ENCODE assay signal across 7 cellular contexts in genomic region chr6:73303773-73304172, GRCh38.
DNase-seq lines count a peak whose midpoint lies in the region; ATAC-seq and TF ChIP-seq lines count a peak whose summit lies in the region.
"Not testable (repeated sequence)": the region's sequence is repeated elsewhere in the genome, so short reads cannot be mapped to it uniquely, and the experiment has no call there.

No MANE protein-coding gene starts in this region.

- H3K9me2 ChIP-seq in DOHH2 (replicated peaks; ENCODE audit: control insufficient read depth, low read length); SU-DHL-6 (replicated peaks; ENCODE audit: insufficient read depth, low read length): not testable (repeated sequence)

- H3K4me1 ChIP-seq in DOHH2 (ENCODE audit: control insufficient read depth, low read length): peaks cover 38% of the 10 kb centered on the region

- not testable (repeated sequence) for H3K4me3 ChIP-seq in DOHH2 (ENCODE audit: low read length)
- peak overlapping the region; percentile 18 for H3K4me3 ChIP-seq in SU-DHL-6 (ENCODE audit: insufficient read depth, low read length, poor library complexity, severe bottlenecking)

- H3K27me3 ChIP-seq in DOHH2 (ENCODE audit: control insufficient read depth, low read length); SU-DHL-6 (ENCODE audit: low read length): not testable (repeated sequence)

- H3K4me2 ChIP-seq in DOHH2 (ENCODE audit: low read length) (peak overlapping the region; percentile 5; the same call in 1 of the 2 replicates), SU-DHL-6 (ENCODE audit: low read depth, low read length, poor library complexity, severe bottlenecking) (peak overlapping the region; percentile 67)

- H3K27ac ChIP-seq in DOHH2 (ENCODE audit: low read depth, low read length): not testable (repeated sequence)
- H3K27ac ChIP-seq in SU-DHL-6 (ENCODE audit: low read depth, low read length): peak overlapping the region; percentile 68

- peak; percentile 41 for DNase-seq in NAMALWA (ENCODE audit: low spot score)

- not testable (repeated sequence) for H2AFZ ChIP-seq in SU-DHL-6 (ENCODE audit: low read depth, low read length, severe bottlenecking)

- H3K9me3 ChIP-seq in DOHH2 (ENCODE audit: control insufficient read depth, insufficient read depth, low read length); SU-DHL-6 (ENCODE audit: insufficient read depth, low read length): not testable (repeated sequence)

- TF ChIP-seq CTCF in DOHH2 (IDR thresholded peaks at IDR 0.05; ENCODE audit: low read depth, low read length, poor library complexity, severe bottlenecking); SU-DHL-6 (IDR thresholded peaks at IDR 0.05; ENCODE audit: insufficient read depth, low read length, poor library complexity, severe bottlenecking): not testable (repeated sequence)

- H4K20me1 ChIP-seq in DOHH2 (ENCODE audit: control insufficient read depth, insufficient read depth, low read depth, low read length): peaks cover 10% of the 10 kb centered on the region; the same call in 1 of the 2 replicates
- not testable (repeated sequence) for H4K20me1 ChIP-seq in SU-DHL-6 (ENCODE audit: low read depth, low read length)

- H3K36me3 ChIP-seq in DOHH2 (ENCODE audit: control insufficient read depth, low read length) (peaks cover 31% of the 10 kb centered on the region), SU-DHL-6 (ENCODE audit: low read length) (peaks cover 15% of the 10 kb centered on the region; the same call in 1 of the 2 replicates)

- not testable (repeated sequence) for H3K9ac ChIP-seq in SU-DHL-6 (ENCODE audit: low read length)

- H3K79me2 ChIP-seq in DOHH2 (ENCODE audit: control insufficient read depth, low read length) (peaks cover 90% of the 10 kb centered on the region), SU-DHL-6 (ENCODE audit: insufficient read depth, low read length) (peaks cover 98% of the 10 kb centered on the region)

- ATAC-seq in GM18511 (IDR thresholded peaks at IDR 0.05; ENCODE audit: unreplicated experiment): peak; percentile 58
- peak; percentile 46 for ATAC-seq in GM19397 (IDR thresholded peaks at IDR 0.05; ENCODE audit: unreplicated experiment)
- ATAC-seq in HG02642 (IDR thresholded peaks at IDR 0.05; ENCODE audit: poor library complexity, unreplicated experiment): peak; percentile 61
- ATAC-seq in HG02884 (IDR thresholded peaks at IDR 0.05; ENCODE audit: unreplicated experiment): peak; percentile 61

- H3F3A ChIP-seq in DOHH2 (ENCODE audit: control insufficient read depth, insufficient read depth): not testable (repeated sequence)
- H3F3A ChIP-seq in SU-DHL-6 (ENCODE audit: insufficient read depth): peaks cover 25% of the 10 kb centered on the region
